In genomic region chr3:177320765-177321247, GRCh38 we compare ENCODE assay signal across 8 cellular contexts.
DNase-seq lines count a peak whose midpoint lies in the region; ATAC-seq and TF ChIP-seq lines count a peak whose summit lies in the region.

No MANE protein-coding gene starts in this region.

- no peak overlapping the region for H3K27ac ChIP-seq in mesendoderm (ENCODE audit: low read depth, low read length)

- H3K4me1 ChIP-seq in mesendoderm (ENCODE audit: control insufficient read depth, low read depth, low read length): no peaks in the 10 kb centered on the region

- in situ Hi-C loops in GM13976 (cut with MboI; ENCODE audit: low sequenced_read_pairs, unreplicated experiment): no loop called here

- H3K18ac ChIP-seq in mesendoderm (ENCODE audit: low read length): peak overlapping the region; percentile 41

- no peak overlapping the region for H2BK120ac ChIP-seq in mesendoderm (ENCODE audit: low read depth, low read length)

- no peaks in the 10 kb centered on the region for H3K27me3 Mint-ChIP-seq in IgD-negative memory B cell

- H4K5ac ChIP-seq in mesendoderm (ENCODE audit: low read length): no peak overlapping the region

- H3K4me3 ChIP-seq in mesendoderm (ENCODE audit: low read length): no peak overlapping the region

- DNase-seq in GM13976 (ENCODE audit: low spot score) (peak; percentile 40), mesendoderm (no peak), hypothalamus (lab: John Stamatoyannopoulos, UW) (no peak), GM19240 (ENCODE audit: insufficient read length, low spot score) (no peak), mucosa of gallbladder (ENCODE audit: low spot score) (no peak)
- DNase-seq in activated CD4-positive, alpha-beta T cell treated with anti-CD3 and anti-CD28 coated beads for 1 hour: no peak

- ATAC-seq in GM21447 (IDR thresholded peaks at IDR 0.05; ENCODE audit: unreplicated experiment): peak; percentile 54

- peak overlapping the region in 2 of 3 donors; percentile 62 to 82 for H3K27ac Mint-ChIP-seq in IgD-negative memory B cell

- H3K36me3 Mint-ChIP-seq in IgD-negative memory B cell: peaks cover 1% of the 10 kb centered on the region

- H4K8ac ChIP-seq in mesendoderm (ENCODE audit: low read depth, low read length): no peak overlapping the region

- H3K79me2 ChIP-seq in mesendoderm (ENCODE audit: control insufficient read depth, insufficient read depth, low read length): no peaks in the 10 kb centered on the region

- H3K4me2 ChIP-seq in mesendoderm (ENCODE audit: low read length): no peak overlapping the region

- no peak overlapping the region for H3K23ac ChIP-seq in mesendoderm (ENCODE audit: low read length)

- no peaks in the 10 kb centered on the region for H3K36me3 ChIP-seq in mesendoderm (ENCODE audit: control insufficient read depth, insufficient read depth, low read length)

- H3K4me3 Mint-ChIP-seq in IgD-negative memory B cell: peak overlapping the region; percentile 9 to 74 (median 48)

- H2BK15ac ChIP-seq in mesendoderm (replicated peaks; ENCODE audit: low read depth): no peak overlapping the region

- no peak overlapping the region for H3K56ac ChIP-seq in mesendoderm (ENCODE audit: low read length)

- no peak overlapping the region for H2AK5ac ChIP-seq in mesendoderm (ENCODE audit: low read length)

- no peak overlapping the region for H3K9ac ChIP-seq in mesendoderm (ENCODE audit: low read length)

- peaks cover 47 to 51% (median 50%) of the 10 kb centered on the region in 3 donors for H3K4me1 Mint-ChIP-seq in IgD-negative memory B cell

- H2BK5ac ChIP-seq in mesendoderm (ENCODE audit: low read length): no peak overlapping the region

- H3K27me3 ChIP-seq in mesendoderm (ENCODE audit: insufficient read depth, low read length, poor library complexity): no peaks in the 10 kb centered on the region

- no peaks in the 10 kb centered on the region for H3K9me3 Mint-ChIP-seq in IgD-negative memory B cell

- no peaks in the 10 kb centered on the region for H3K79me1 ChIP-seq in mesendoderm (ENCODE audit: low read length)

- TF ChIP-seq CTCF in GM13976 (IDR thresholded peaks at IDR 0.05; ENCODE audit: borderline replicate concordance, control extremely low read depth, extremely low read depth, insufficient read depth, missing control alignments): no peak

- no peak overlapping the region for H3K4ac ChIP-seq in mesendoderm (ENCODE audit: low read depth, low read length)

- WGBS in mesendoderm (ENCODE audit: extremely low coverage, insufficient coverage, low lambda C conversion rate): no CpG with 5 or more reads among the region's 4 CpGs
